5 cellular contexts compared by ENCODE assay signal in genomic region chrX:154157207-154157606, GRCh38. TPM values are rescaled to one million over a fixed set of nuclear protein-coding genes. Genes with fewer than 3 reads are reported as not detected.
"Had no signal": no experiment of that assay in that cellular context is flagged by ENCODE, and none has a peak within 500 bp of the region (broad histone marks: within the 10 kb centered on the region; RNA-seq: fewer than 3 reads in every experiment).

No MANE protein-coding gene starts in this region.

RNA-seq across cellular contexts. Expression of gene OPN1LW, which starts 13.2 kb away (rescaled TPM):
- total RNA-seq: GM23338, H1, H9, HT-29, IMR-90 had no signal
- polyA plus RNA-seq: GM23338, H1, IMR-90 had no signal

RNA-seq across cellular contexts. Expression of gene OPN1MW, which starts 25.2 kb away (rescaled TPM):
- total RNA-seq: GM23338, H1, H9, HT-29, IMR-90 had no signal
- polyA plus RNA-seq: GM23338, H1, IMR-90 had no signal
